Comparison of ENCODE assay signal across 14 cellular contexts in the genomic region with DNA sequence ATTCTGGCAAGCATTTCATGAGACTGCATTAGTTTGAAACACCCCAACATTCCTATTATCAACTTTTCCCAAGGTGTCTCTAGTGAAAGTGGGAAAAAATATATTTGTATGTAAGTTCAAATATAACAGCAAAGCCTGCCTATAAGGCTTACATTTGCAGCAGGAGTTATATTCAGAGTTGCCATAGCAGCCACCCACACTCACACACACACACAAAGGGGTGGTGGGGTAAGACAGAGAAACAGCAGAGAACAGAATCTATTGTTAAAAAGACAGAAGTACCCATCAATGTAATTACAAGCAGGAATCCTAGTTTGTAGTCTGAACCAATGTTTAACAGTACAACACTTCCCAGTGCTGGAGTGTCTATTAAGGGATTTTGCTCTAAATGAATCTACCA. TPM values are rescaled to one million over a fixed set of nuclear protein-coding genes. Genes with fewer than 3 reads are reported as not detected.
"Had no signal": no experiment of that assay in that cellular context is flagged by ENCODE, and none has a peak within 500 bp of the region (broad histone marks: within the 10 kb centered on the region; RNA-seq: fewer than 3 reads in every experiment).

No MANE protein-coding gene starts in this region.

- H3K4me3 Mint-ChIP-seq: nephron progenitor cell had no signal

- H3K9me3 Mint-ChIP-seq: activated naive CD4-positive, alpha-beta T cell treated with anti-CD3 and anti-CD28 coated beads, Interleukin-2, amount 50 U/mL, for 72 hours; nephron progenitor cell had no signal

- H3K27ac Mint-ChIP-seq: activated naive CD4-positive, alpha-beta T cell treated with anti-CD3 and anti-CD28 coated beads, Interleukin-2, amount 50 U/mL, for 72 hours had no signal

- H3K4me3 ChIP-seq: esophagus muscularis mucosa, gastroesophageal sphincter, stomach, thoracic aorta had no signal

- H3K9ac ChIP-seq: parathyroid adenoma had no signal

- H3K9me3 ChIP-seq: esophagus muscularis mucosa, gastroesophageal sphincter, stomach, thoracic aorta had no signal

- H3K27me3 ChIP-seq: esophagus muscularis mucosa, gastroesophageal sphincter, stomach had no signal

- H3K27ac ChIP-seq: esophagus muscularis mucosa, gastroesophageal sphincter, parathyroid adenoma, stomach, thoracic aorta had no signal

- H2AFZ ChIP-seq: parathyroid adenoma had no signal

- ATAC-seq: activated naive CD4-positive, alpha-beta T cell treated with anti-CD3 and anti-CD28 coated beads, Interleukin-2, amount 50 U/mL, for 72 hours; gastroesophageal sphincter; left ventricle myocardium superior had no signal

- H3K4me1 ChIP-seq: esophagus muscularis mucosa, gastroesophageal sphincter, parathyroid adenoma, stomach had no signal

- H3K79me2 ChIP-seq: parathyroid adenoma had no signal

- H3K36me3 ChIP-seq: esophagus muscularis mucosa, gastroesophageal sphincter, stomach, thoracic aorta had no signal

- DNase-seq: activated CD4-positive, alpha-beta T cell treated with anti-CD3 and anti-CD28 coated beads, Interleukin-2, amount 50 U/mL, for 4 hours; activated T-cell treated with anti-CD3 and anti-CD28 coated beads, Interleukin-2, amount 50 U/mL, for 1 hour; kidney; left ventricle myocardium superior; nephron progenitor cell; stomach had no signal

- H3K36me3 Mint-ChIP-seq: activated naive CD4-positive, alpha-beta T cell treated with anti-CD3 and anti-CD28 coated beads, Interleukin-2, amount 50 U/mL, for 72 hours had no signal

RNA-seq across cellular contexts. Expression of gene PLPPR5, which starts 55.1 kb away (rescaled TPM):
- total RNA-seq: activated naive CD4-positive, alpha-beta T cell treated with anti-CD3 and anti-CD28 coated beads, Interleukin-2, amount 50 U/mL, for 72 hours; bronchial epithelial cell; left ventricle myocardium superior; mesenteric fat pad; T-helper 2 cell treated with Interferon-gamma antibody and Interleukin-4, amounts not matched to agents 100 ng/mL and 5 ng/mL, for 36 hours; thoracic aorta had no signal
